In genomic region chr4:26583865-26584652, GRCh38 we compare ENCODE assay signal across 8 cellular contexts. TPM values are rescaled to one million over a fixed set of nuclear protein-coding genes. Genes with fewer than 3 reads are reported as not detected.
DNase-seq lines count a peak whose midpoint lies in the region; ATAC-seq and TF ChIP-seq lines count a peak whose summit lies in the region.

TSS of gene TBC1D19 (plus strand) at chr4:26584084. CDS start at chr4:26584194, 110 bp downstream.

- H2AFZ ChIP-seq in OCI-LY1 (ENCODE audit: low read length), result peak within 1 kb of the TSS; percentile 95

- H3K4me3 ChIP-seq in OCI-LY1 (ENCODE audit: low read depth, low read length, poor library complexity, severe bottlenecking) (peak within 1 kb of the TSS; percentile 76), mucosa of descending colon (peak within 1 kb of the TSS; percentile 29)

- H3F3A ChIP-seq in OCI-LY1 (ENCODE audit: insufficient read depth, low read length), result no peaks in the 10 kb centered on the region

- H3K36me3 ChIP-seq in OCI-LY1 (ENCODE audit: insufficient read depth, low read length) (no peaks in the 10 kb centered on the region), mucosa of descending colon (ENCODE audit: low read depth) (no peaks in the 10 kb centered on the region)

- H3K4me1 ChIP-seq in OCI-LY1 (ENCODE audit: insufficient read depth, low read length, severe bottlenecking) (peaks cover 17% of the 10 kb centered on the region), mucosa of descending colon (ENCODE audit: low read depth) (peaks cover 5% of the 10 kb centered on the region)

- DNase-seq in DMS 273 (lab: John Stamatoyannopoulos, UW; ENCODE audit: unreplicated experiment) (peak; percentile 91), HuH-7 (ENCODE audit: low spot score) (peak; percentile 95), activated T-cell treated with anti-CD3 and anti-CD28 coated beads for 24 hours (ENCODE audit: low read depth) (peak; percentile 85), epithelial cell of prostate (ENCODE audit: low read depth, low spot score) (peak; percentile 41), mucosa of descending colon (peak; percentile 90 to 93 (median 91))
- DNase-seq in stimulated activated CD8-positive, alpha-beta memory T cell treated with anti-CD3 and anti-CD28 coated beads, Interleukin-4, amount 100 ng/mL, for 24 hours (ENCODE audit: low read depth), result peak; percentile 79

- peak within 1 kb of the TSS; percentile 63 for H3K9ac ChIP-seq in OCI-LY1 (ENCODE audit: low read length)

- H3K27ac ChIP-seq in OCI-LY1 (ENCODE audit: low read depth, low read length, poor library complexity, severe bottlenecking), result peak within 1 kb of the TSS; percentile 78
- peak within 1 kb of the TSS; percentile 76 for H3K27ac ChIP-seq in epithelial cell of prostate

- H4K20me1 ChIP-seq in OCI-LY1 (ENCODE audit: insufficient read depth, low read length), result no peaks in the 10 kb centered on the region

- H3K27me3 ChIP-seq in OCI-LY1 (ENCODE audit: insufficient read depth, low read length), result no peaks in the 10 kb centered on the region

- ATAC-seq in GM21526 (IDR thresholded peaks at IDR 0.05; ENCODE audit: low FRiP score, unreplicated experiment) (peak; percentile 100), mucosa of descending colon (peak; percentile 100)

- H3K9me2 ChIP-seq in OCI-LY1 (ENCODE audit: low read depth, low read length), result no peaks in the 10 kb centered on the region

- H3K9me3 ChIP-seq in OCI-LY1 (ENCODE audit: low read length) (no peaks in the 10 kb centered on the region), mucosa of descending colon (no peaks in the 10 kb centered on the region)

- no peaks in the 10 kb centered on the region for H3K79me2 ChIP-seq in OCI-LY1 (ENCODE audit: insufficient read depth, low read length)

- intact Hi-C loops in mucosa of descending colon (cut with DNase I, micrococcal nuclease), result loop anchor here in 1 of 2 donors (10.0 kb wide), 1 partner anchor 129 kb away; no protein-coding TSS in a partner anchor

- TF ChIP-seq CTCF in OCI-LY1 (IDR thresholded peaks at IDR 0.05; ENCODE audit: low read length) (no peak), mucosa of descending colon (IDR thresholded peaks at IDR 0.05) (no peak)

- peak within 1 kb of the TSS; percentile 73 for H3K4me2 ChIP-seq in OCI-LY1 (ENCODE audit: low read length)

RNA-seq across cellular contexts. Expression of gene TBC1D19, which starts in this region (rescaled TPM):
- total RNA-seq in mucosa of descending colon, result 10 to 100 TPM in 1 of 3 donors, 1 to 10 TPM in 2; 3.7 to 11.6 (median 6.8) TPM

Comparison
In these comparisons a context has a peak if more than half of its experiments do, and no peak if none do; other contexts are left out.
1. Peak in every context shown above with its lines: DNase-seq, ATAC-seq, H3K4me3 ChIP-seq and H3K27ac ChIP-seq.
2. DNase-seq: peak in every context shown above with its lines; median percentile 95 in HuH-7; 91 in DMS 273; 91 in mucosa of descending colon; 85 in activated T-cell treated with anti-CD3 and anti-CD28 coated beads for 24 hours; 79 in stimulated activated CD8-positive, alpha-beta memory T cell treated with anti-CD3 and anti-CD28 coated beads, Interleukin-4, amount 100 ng/mL, for 24 hours; 41 in epithelial cell of prostate.